In genomic region chr19:15438124-15438496, GRCh38 we compare ENCODE assay signal across 24 cellular contexts. TPM values are rescaled to one million over a fixed set of nuclear protein-coding genes. Genes with fewer than 3 reads are reported as not detected.
DNase-seq lines count a peak whose midpoint lies in the region; ATAC-seq and TF ChIP-seq lines count a peak whose summit lies in the region.
"Had no signal": no experiment of that assay in that cellular context is flagged by ENCODE, and none has a peak within 500 bp of the region (broad histone marks: within the 10 kb centered on the region; RNA-seq: fewer than 3 reads in every experiment).

No MANE protein-coding gene starts in this region.

- H3K4me1 ChIP-seq in ascending aorta: peaks cover 18 to 39% of the 10 kb centered on the region in 2 donors

- no peak for DNase-seq in ascending aorta (ENCODE audit: low spot score in 2 of 2)
- no peak for DNase-seq in left lobe of liver (ENCODE audit: low spot score)
- DNase-seq in stimulated activated effector memory CD8-positive, alpha-beta T cell treated with anti-CD3 and anti-CD28 coated beads, Interleukin-12 subunit alpha, Interleukin-12 subunit beta, amount 100 ng/mL, for 72 hours (ENCODE audit: low spot score in 2 of 2): no peak
- DNase-seq in central memory CD4-positive, alpha-beta T cell: no peak
- DNase-seq in NCI-H2029 (lab: John Stamatoyannopoulos, UW): no peak
- DNase-seq: ACHN, DMS 273 treated with DMSO at 0.1 percent for 48 hours, DND-41, H9, Kasumi-1, NCI-H1048, NCI-H1436, NCI-H2081, NCI-H2171 treated with DMSO at 0.1 percent for 48 hours, NCI-H748 treated with DMSO at 0.1 percent for 48 hours, OCI-M1, SHP77 had no signal

- H3K36me3 Mint-ChIP-seq in stimulated activated effector memory CD8-positive, alpha-beta T cell treated with anti-CD3 and anti-CD28 coated beads, Interleukin-12 subunit alpha, Interleukin-12 subunit beta, amount 100 ng/mL, for 72 hours: peaks cover 3% of the 10 kb centered on the region
- H3K36me3 Mint-ChIP-seq in activated T-helper 17 cell treated with anti-CD3 and anti-CD28 coated beads, Interleukin-2, amount 50 U/mL, for 72 hours (ENCODE audit: low read depth): peaks cover 2% of the 10 kb centered on the region

- no peaks in the 10 kb centered on the region for H3K36me3 ChIP-seq in ascending aorta
- H3K36me3 ChIP-seq: MG63 had no signal

- intact Hi-C loops in ascending aorta (cut with DNase I): loop anchor here (5.0 kb wide), 3 partner anchors 176 to 331 kb away; partner anchors contain the start of gene SYDE1

- peak overlapping the region; percentile 70 to 78 for H3K27ac ChIP-seq in ascending aorta

- no peak overlapping the region for H3K4me3 ChIP-seq in ascending aorta
- H3K4me3 ChIP-seq: MG63 had no signal

- no peaks in the 10 kb centered on the region for H3K9me3 ChIP-seq in ascending aorta
- H3K9me3 ChIP-seq: MG63 had no signal

- H3K4me1 Mint-ChIP-seq in stimulated activated effector memory CD8-positive, alpha-beta T cell treated with anti-CD3 and anti-CD28 coated beads, Interleukin-12 subunit alpha, Interleukin-12 subunit beta, amount 100 ng/mL, for 72 hours: peaks cover 13% of the 10 kb centered on the region
- H3K4me1 Mint-ChIP-seq in activated T-helper 17 cell treated with anti-CD3 and anti-CD28 coated beads, Interleukin-2, amount 50 U/mL, for 72 hours: peaks cover 5% of the 10 kb centered on the region

- no peak overlapping the region for H3K4me3 Mint-ChIP-seq in stimulated activated effector memory CD8-positive, alpha-beta T cell treated with anti-CD3 and anti-CD28 coated beads, Interleukin-12 subunit alpha, Interleukin-12 subunit beta, amount 100 ng/mL, for 72 hours
- no peak overlapping the region for H3K4me3 Mint-ChIP-seq in activated T-helper 17 cell treated with anti-CD3 and anti-CD28 coated beads, Interleukin-2, amount 50 U/mL, for 72 hours
- H3K4me3 Mint-ChIP-seq: H9 had no signal

- TF ChIP-seq CTCF in ascending aorta (IDR thresholded peaks at IDR 0.05): no peak

- peak overlapping the region; percentile 63 for H3K27ac Mint-ChIP-seq in stimulated activated effector memory CD8-positive, alpha-beta T cell treated with anti-CD3 and anti-CD28 coated beads, Interleukin-12 subunit alpha, Interleukin-12 subunit beta, amount 100 ng/mL, for 72 hours
- no peak overlapping the region for H3K27ac Mint-ChIP-seq in activated T-helper 17 cell treated with anti-CD3 and anti-CD28 coated beads, Interleukin-2, amount 50 U/mL, for 72 hours

- ATAC-seq in left lobe of liver (peak; percentile 51), GM21576 (IDR thresholded peaks at IDR 0.05; ENCODE audit: unreplicated experiment) (no peak)
- no peak for ATAC-seq in stimulated activated effector memory CD8-positive, alpha-beta T cell treated with anti-CD3 and anti-CD28 coated beads, Interleukin-12 subunit alpha, Interleukin-12 subunit beta, amount 100 ng/mL, for 72 hours
- ATAC-seq in activated T-helper 17 cell treated with anti-CD3 and anti-CD28 coated beads, Interleukin-2, amount 50 U/mL, for 72 hours (replicated peaks): no peak
- ATAC-seq: SK-N-SH treated with all-trans-retinoic acid at 6 μM for 48 hours had no signal

- no peaks in the 10 kb centered on the region for H3K9me3 Mint-ChIP-seq in stimulated activated effector memory CD8-positive, alpha-beta T cell treated with anti-CD3 and anti-CD28 coated beads, Interleukin-12 subunit alpha, Interleukin-12 subunit beta, amount 100 ng/mL, for 72 hours
- no peaks in the 10 kb centered on the region for H3K9me3 Mint-ChIP-seq in activated T-helper 17 cell treated with anti-CD3 and anti-CD28 coated beads, Interleukin-2, amount 50 U/mL, for 72 hours
- H3K9me3 Mint-ChIP-seq: H9 had no signal

- no peaks in the 10 kb centered on the region for H3K27me3 Mint-ChIP-seq in activated T-helper 17 cell treated with anti-CD3 and anti-CD28 coated beads, Interleukin-2, amount 50 U/mL, for 72 hours

- no peaks in the 10 kb centered on the region for H3K27me3 ChIP-seq in ascending aorta
- H3K27me3 ChIP-seq: MG63 had no signal

RNA-seq across cellular contexts. Expression of gene WIZ, which starts 11.6 kb away (rescaled TPM):
- total RNA-seq in ascending aorta: 90.4 TPM
- 18.7 TPM for total RNA-seq in left lobe of liver
- 10 to 100 TPM; 27.7 to 30.0 TPM for total RNA-seq in activated T-helper 17 cell treated with anti-CD3 and anti-CD28 coated beads, Interleukin-2, amount 50 U/mL, for 72 hours

RNA-seq across cellular contexts. Expression of gene AKAP8L, which starts 19.3 kb away (rescaled TPM):
- 143 TPM for total RNA-seq in ascending aorta
- 64.5 TPM for total RNA-seq in left lobe of liver
- total RNA-seq in activated T-helper 17 cell treated with anti-CD3 and anti-CD28 coated beads, Interleukin-2, amount 50 U/mL, for 72 hours: 10 to 100 TPM; 64.8 to 68.4 TPM

RNA-seq across cellular contexts. Expression of gene RASAL3, which starts 26.2 kb away (rescaled TPM):
- total RNA-seq in ascending aorta: 4.4 TPM
- total RNA-seq in left lobe of liver: 1.9 TPM
- total RNA-seq in activated T-helper 17 cell treated with anti-CD3 and anti-CD28 coated beads, Interleukin-2, amount 50 U/mL, for 72 hours: 100 to 1,000 TPM; 126 to 134 TPM
- total RNA-seq: G401, NCI-H460 had no signal

RNA-seq across cellular contexts. Expression of gene PGLYRP2, which starts 41.2 kb away (rescaled TPM):
- total RNA-seq in ascending aorta: not detected
- 65.8 TPM for total RNA-seq in left lobe of liver
- under 1 TPM in 1 of 2 donors, not detected in 1; 0.11 TPM for total RNA-seq in activated T-helper 17 cell treated with anti-CD3 and anti-CD28 coated beads, Interleukin-2, amount 50 U/mL, for 72 hours
- total RNA-seq: G401, H9, NCI-H460, RPMI7951 had no signal

RNA-seq across cellular contexts. Expression of gene AKAP8, which starts 58.5 kb away (rescaled TPM):
- 17.0 TPM for total RNA-seq in ascending aorta
- total RNA-seq in left lobe of liver: 24.7 TPM
- 10 to 100 TPM; 48.5 to 62.5 TPM for total RNA-seq in activated T-helper 17 cell treated with anti-CD3 and anti-CD28 coated beads, Interleukin-2, amount 50 U/mL, for 72 hours

Comparison
In these comparisons a context has a peak if more than half of its experiments do, and no peak if none do; other contexts are left out.
1. RNA of gene RASAL3, which starts 26.2 kb away (total RNA-seq): 126 to 134 TPM in activated T-helper 17 cell treated with anti-CD3 and anti-CD28 coated beads, Interleukin-2, amount 50 U/mL, for 72 hours; 4.4 TPM in ascending aorta (single experiment) and 1.9 TPM in left lobe of liver (single experiment); every median in the first group is over 10 times any median in the second.